ENCODE assay signal across 19 cellular contexts in genomic region chr7:112357136-112357535, GRCh38.
"Had no signal": no experiment of that assay in that cellular context is flagged by ENCODE, and none has a peak within 500 bp of the region (broad histone marks: within the 10 kb centered on the region; RNA-seq: fewer than 3 reads in every experiment).

No MANE protein-coding gene starts in this region.

- H3K27ac ChIP-seq: breast epithelium, gastroesophageal sphincter, heart right ventricle, left lung, right atrium auricular region, skin epidermis, tibial nerve, vagina had no signal

- H3K4me1 ChIP-seq: gastroesophageal sphincter, heart right ventricle, right atrium auricular region, tibial nerve, vagina had no signal

- H3K9me3 Mint-ChIP-seq: activated naive CD8-positive, alpha-beta T cell treated with anti-CD3 and anti-CD28 coated beads, Interleukin-2, amount 10 ng/mL, durations not matched to agents 7 days and 5 days had no signal

- H3K9me3 ChIP-seq: breast epithelium, left lung, mucosa of descending colon, right atrium auricular region, vagina had no signal

- H3K4me1 Mint-ChIP-seq: activated naive CD8-positive, alpha-beta T cell treated with anti-CD3 and anti-CD28 coated beads, Interleukin-2, amount 10 ng/mL, durations not matched to agents 7 days and 5 days had no signal

- H3K27ac Mint-ChIP-seq: activated naive CD8-positive, alpha-beta T cell treated with anti-CD3 and anti-CD28 coated beads, Interleukin-2, amount 10 ng/mL, durations not matched to agents 7 days and 5 days; naive thymus-derived CD4-positive, alpha-beta T cell had no signal

- H3K36me3 Mint-ChIP-seq: activated naive CD8-positive, alpha-beta T cell treated with anti-CD3 and anti-CD28 coated beads, Interleukin-2, amount 10 ng/mL, durations not matched to agents 7 days and 5 days had no signal

- H3K4me3 ChIP-seq: breast epithelium, gastroesophageal sphincter, heart right ventricle, left lung, mucosa of descending colon, right atrium auricular region, skin epidermis, tibial nerve, vagina had no signal

- H3K27me3 ChIP-seq: breast epithelium, gastroesophageal sphincter, heart right ventricle, left lung, right atrium auricular region, tibial nerve, vagina had no signal

- H3K4me3 Mint-ChIP-seq: activated naive CD8-positive, alpha-beta T cell treated with anti-CD3 and anti-CD28 coated beads, Interleukin-2, amount 10 ng/mL, durations not matched to agents 7 days and 5 days; naive thymus-derived CD4-positive, alpha-beta T cell had no signal

- DNase-seq: activated naive CD4-positive, alpha-beta T cell; activated naive CD8-positive, alpha-beta T cell treated with anti-CD3 and anti-CD28 coated beads, Interleukin-2, amount 10 ng/mL, durations not matched to agents 7 days and 5 days; activated T-cell treated with anti-CD3 and anti-CD28 coated beads for 4 hours; cerebellar nuclear complex; dermis blood vessel endothelial cell; heart right ventricle; left lung; mucosa of descending colon; naive thymus-derived CD4-positive, alpha-beta T cell; stimulated activated CD4-positive, alpha-beta T cell treated with anti-CD3 and anti-CD28 coated beads, Interleukin-4, amount 100 ng/mL, for 24 hours; stimulated activated naive CD4-positive, alpha-beta T cell treated with Interleukin-2 at 50 U/mL for 16 hours; substantia nigra had no signal

- ATAC-seq: activated CD4-positive, CD25-positive, alpha-beta regulatory T cell treated with anti-CD3 and anti-CD28 coated beads, Interleukin-2, amount 50 U/mL, for 24 hours; gastroesophageal sphincter; heart right ventricle; left lung; mucosa of descending colon; naive thymus-derived CD4-positive, alpha-beta T cell had no signal

- H3K36me3 ChIP-seq: breast epithelium, gastroesophageal sphincter, heart right ventricle, left lung, right atrium auricular region, tibial nerve, vagina had no signal
